ENCODE assay signal across 28 cellular contexts in the genomic region with DNA sequence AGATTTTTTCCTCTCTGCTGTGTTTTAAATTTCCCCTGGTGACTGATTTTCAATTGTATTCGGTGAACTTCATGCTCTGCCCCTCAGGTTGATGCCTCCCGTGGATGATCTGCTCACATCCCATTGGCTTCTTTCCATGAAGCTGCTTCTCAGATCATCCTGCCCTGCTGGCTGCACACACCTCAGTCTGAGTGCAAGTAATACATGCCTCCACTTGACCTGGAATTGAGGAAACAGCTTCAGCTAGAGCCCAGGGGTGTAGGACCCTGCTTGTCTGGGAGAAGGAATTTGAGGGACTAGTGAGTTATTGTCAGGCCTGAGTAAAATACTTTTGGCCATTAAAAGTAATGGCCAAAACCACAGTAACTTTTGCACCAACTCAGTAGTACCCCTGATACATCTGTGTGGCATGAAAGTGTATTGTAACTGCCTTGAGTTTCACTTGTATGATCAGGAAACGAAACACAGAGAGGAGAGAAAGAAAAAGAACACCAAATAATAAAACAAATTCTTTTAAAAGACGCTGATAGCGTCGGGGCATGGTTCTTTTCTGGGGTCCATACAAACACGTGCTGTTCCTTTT. TPM values are rescaled to one million over a fixed set of nuclear protein-coding genes. Genes with fewer than 3 reads are reported as not detected.
DNase-seq lines count a peak whose midpoint lies in the region; ATAC-seq and TF ChIP-seq lines count a peak whose summit lies in the region.
"Had no signal": no experiment of that assay in that cellular context is flagged by ENCODE, and none has a peak within 500 bp of the region (broad histone marks: within the 10 kb centered on the region; RNA-seq: fewer than 3 reads in every experiment).

No MANE protein-coding gene starts in this region.

- WGBS in aorta, 2 donors: 57 to 66% methylated on average over 7 of the region's 7 CpGs
- WGBS in adrenal gland, 4 donors: 65 to 68% (median 67%) methylated on average over 7 of the region's 7 CpGs

- peak overlapping the region; percentile 90 for H2AFZ ChIP-seq in GM23338
- H2AFZ ChIP-seq in MM.1S (ENCODE audit: low read length): peak overlapping the region; percentile 43
- no peak overlapping the region for H2AFZ ChIP-seq in neural cell (ENCODE audit: low read depth, low read length)

- no peaks in the 10 kb centered on the region for H3F3A ChIP-seq in GM23338 (replicated peaks; ENCODE audit: low read depth)
- peaks cover 55% of the 10 kb centered on the region for H3F3A ChIP-seq in MM.1S (ENCODE audit: insufficient read depth, low read length)
- H3F3A ChIP-seq in neural cell (ENCODE audit: insufficient read depth, low read length, poor library complexity, severe bottlenecking): no peaks in the 10 kb centered on the region

- no peaks in the 10 kb centered on the region for H3K27me3 ChIP-seq in GM23338 (ENCODE audit: insufficient read depth)
- H3K27me3 ChIP-seq in MM.1S (replicated peaks; ENCODE audit: insufficient read depth, low read length): no peaks in the 10 kb centered on the region
- no peaks in the 10 kb centered on the region for H3K27me3 ChIP-seq in neural cell (ENCODE audit: insufficient read depth, low read depth, low read length)
- peaks cover 0 to 1% of the 10 kb centered on the region in 2 donors for H3K27me3 ChIP-seq in aorta (ENCODE audit: control insufficient read depth in 1 of 2, insufficient read depth in 2 of 2, low read length in 1 of 2)
- H3K27me3 ChIP-seq in adrenal gland: no peaks in the 10 kb centered on the region
- H3K27me3 ChIP-seq: MG63, pancreas had no signal

- DNase-seq in GM23338 (ENCODE audit: low spot score) (no peak), MM.1S (peak; percentile 92), aorta (no peak), adrenal gland (no peak)
- DNase-seq in activated T-helper 2 cell treated with anti-CD3 and anti-CD28 coated beads, Interferon-gamma antibody, Interleukin-2, Interleukin-4, amounts not matched to agents 10 μg/mL and 5 μg/mL and 100 μg/mL, durations not matched to agents 14 hours and 24 hours and 36 hours (ENCODE audit: low spot score): no peak
- DNase-seq: activated CD8-positive, alpha-beta memory T cell treated with anti-CD3 and anti-CD28 coated beads, Interleukin-2, amount 50 U/mL, for 48 hours; activated CD8-positive, alpha-beta T cell treated with anti-CD3 and anti-CD28 coated beads for 36 hours; activated naive CD4-positive, alpha-beta T cell treated with anti-CD3 and anti-CD28 coated beads, Interleukin-2, amount 10 ng/mL, durations not matched to agents 7 days and 5 days; amniotic stem cell; immature natural killer cell; KBM-7; left colon; MG63; NCI-H1930; NCI-H526 treated with DMSO at 0.1 percent for 48 hours; nephron progenitor cell; pancreas; SHP77; substantia nigra; T-helper 2 cell had no signal

- no peak for TF ChIP-seq EP300 in neural cell (conservative IDR thresholded peaks at IDR 0.05; ENCODE audit: poor library complexity, severe bottlenecking)

- H3K4me1 ChIP-seq in GM23338 (ENCODE audit: insufficient read depth): no peaks in the 10 kb centered on the region
- H3K4me1 ChIP-seq in MM.1S (ENCODE audit: low read length): peaks cover 60% of the 10 kb centered on the region
- no peaks in the 10 kb centered on the region for H3K4me1 ChIP-seq in aorta (ENCODE audit: control insufficient read depth in 1 of 2, insufficient read depth in 2 of 2, low read length in 2 of 2)
- H3K4me1 ChIP-seq in adrenal gland (replicated peaks in 1 of 2): no peaks in the 10 kb centered on the region
- H3K4me1 ChIP-seq: pancreas had no signal

- no peaks in the 10 kb centered on the region for H3K27me3 Mint-ChIP-seq in GM23338 (ENCODE audit: insufficient read depth, low read depth, poor library complexity)
- no peaks in the 10 kb centered on the region for H3K27me3 Mint-ChIP-seq in activated T-helper 2 cell treated with anti-CD3 and anti-CD28 coated beads, Interferon-gamma antibody, Interleukin-2, Interleukin-4, amounts not matched to agents 10 μg/mL and 5 μg/mL and 100 μg/mL, durations not matched to agents 14 hours and 24 hours and 36 hours (ENCODE audit: low read depth)
- H3K27me3 Mint-ChIP-seq: activated CD8-positive, alpha-beta T cell treated with anti-CD3 and anti-CD28 coated beads for 36 hours; activated naive CD4-positive, alpha-beta T cell treated with anti-CD3 and anti-CD28 coated beads, Interleukin-2, amount 10 ng/mL, durations not matched to agents 7 days and 5 days; stimulated activated memory B cell treated with anti-CD40 and anti-IgM and Interleukin-4, amounts not matched to agents 10 μg/mL and 1 μg/mL and 100 μg/mL, for 72 hours; type B pancreatic cell had no signal

- H3K4me3 ChIP-seq in GM23338 (no peak overlapping the region), MM.1S (ENCODE audit: low read length) (peak overlapping the region; percentile 55), neural cell (ENCODE audit: low read length) (peak overlapping the region; percentile 11), aorta (ENCODE audit: low read length in 2 of 2) (no peak overlapping the region), adrenal gland (no peak overlapping the region)
- H3K4me3 ChIP-seq: MG63, pancreas had no signal

- TF ChIP-seq RAD21 in neural cell (conservative IDR thresholded peaks at IDR 0.05): no peak

- H4K20me1 ChIP-seq in GM23338 (replicated peaks; ENCODE audit: insufficient read depth) (no peaks in the 10 kb centered on the region), MM.1S (ENCODE audit: insufficient read depth, low read length) (no peaks in the 10 kb centered on the region), neural cell (ENCODE audit: insufficient read depth) (no peaks in the 10 kb centered on the region)

- H3K9me2 ChIP-seq in GM23338 (ENCODE audit: insufficient read depth) (peaks cover 16% of the 10 kb centered on the region), MM.1S (replicated peaks; ENCODE audit: insufficient read depth, low read length) (no peaks in the 10 kb centered on the region), neural cell (ENCODE audit: insufficient read depth, low read length) (no peaks in the 10 kb centered on the region)

- no peak overlapping the region for H3K4me3 Mint-ChIP-seq in GM23338
- no peak overlapping the region for H3K4me3 Mint-ChIP-seq in activated T-helper 2 cell treated with anti-CD3 and anti-CD28 coated beads, Interferon-gamma antibody, Interleukin-2, Interleukin-4, amounts not matched to agents 10 μg/mL and 5 μg/mL and 100 μg/mL, durations not matched to agents 14 hours and 24 hours and 36 hours (ENCODE audit: low read depth)
- H3K4me3 Mint-ChIP-seq: activated CD8-positive, alpha-beta T cell treated with anti-CD3 and anti-CD28 coated beads for 36 hours; activated naive CD4-positive, alpha-beta T cell treated with anti-CD3 and anti-CD28 coated beads, Interleukin-2, amount 10 ng/mL, durations not matched to agents 7 days and 5 days; immature natural killer cell; nephron progenitor cell; stimulated activated memory B cell treated with anti-CD40 and anti-IgM and Interleukin-4, amounts not matched to agents 10 μg/mL and 1 μg/mL and 100 μg/mL, for 72 hours; type B pancreatic cell had no signal

- peak overlapping the region; percentile 37; the same call in 1 of the 2 replicates for H3K27ac Mint-ChIP-seq in GM23338
- H3K27ac Mint-ChIP-seq in activated T-helper 2 cell treated with anti-CD3 and anti-CD28 coated beads, Interferon-gamma antibody, Interleukin-2, Interleukin-4, amounts not matched to agents 10 μg/mL and 5 μg/mL and 100 μg/mL, durations not matched to agents 14 hours and 24 hours and 36 hours: no peak overlapping the region
- H3K27ac Mint-ChIP-seq: activated CD8-positive, alpha-beta T cell treated with anti-CD3 and anti-CD28 coated beads for 36 hours; activated naive CD4-positive, alpha-beta T cell treated with anti-CD3 and anti-CD28 coated beads, Interleukin-2, amount 10 ng/mL, durations not matched to agents 7 days and 5 days; immature natural killer cell; nephron progenitor cell; stimulated activated memory B cell treated with anti-CD40 and anti-IgM and Interleukin-4, amounts not matched to agents 10 μg/mL and 1 μg/mL and 100 μg/mL, for 72 hours; type B pancreatic cell had no signal

- H3K27ac ChIP-seq in GM23338 (ENCODE audit: low read depth) (no peak overlapping the region), MM.1S (ENCODE audit: low read length) (peak overlapping the region; percentile 90), neural cell (ENCODE audit: low read length) (no peak overlapping the region), aorta (ENCODE audit: low read depth in 1 of 2, low read length in 2 of 2) (no peak overlapping the region), adrenal gland (no peak overlapping the region)
- H3K27ac ChIP-seq: pancreas had no signal

- ATAC-seq in GM18867 (IDR thresholded peaks at IDR 0.05; ENCODE audit: unreplicated experiment) (peak; percentile 76), GM23338 (no peak), aorta (ENCODE audit: low FRiP score) (no peak)
- ATAC-seq: activated CD8-positive, alpha-beta T cell treated with anti-CD3 and anti-CD28 coated beads for 36 hours; left colon; pancreas; stimulated activated memory B cell treated with anti-CD40 and anti-IgM and Interleukin-4, amounts not matched to agents 10 μg/mL and 1 μg/mL and 100 μg/mL, for 72 hours had no signal

- H3K4me1 Mint-ChIP-seq in GM23338: peaks cover 11% of the 10 kb centered on the region
- H3K4me1 Mint-ChIP-seq in activated T-helper 2 cell treated with anti-CD3 and anti-CD28 coated beads, Interferon-gamma antibody, Interleukin-2, Interleukin-4, amounts not matched to agents 10 μg/mL and 5 μg/mL and 100 μg/mL, durations not matched to agents 14 hours and 24 hours and 36 hours (ENCODE audit: low read depth): no peaks in the 10 kb centered on the region
- H3K4me1 Mint-ChIP-seq: activated naive CD4-positive, alpha-beta T cell treated with anti-CD3 and anti-CD28 coated beads, Interleukin-2, amount 10 ng/mL, durations not matched to agents 7 days and 5 days; immature natural killer cell; nephron progenitor cell; stimulated activated memory B cell treated with anti-CD40 and anti-IgM and Interleukin-4, amounts not matched to agents 10 μg/mL and 1 μg/mL and 100 μg/mL, for 72 hours had no signal

- TF ChIP-seq POLR2A in adrenal gland (IDR thresholded peaks at IDR 0.05): no peak

- no peaks in the 10 kb centered on the region for H3K36me3 Mint-ChIP-seq in GM23338 (ENCODE audit: low read depth)
- H3K36me3 Mint-ChIP-seq in activated T-helper 2 cell treated with anti-CD3 and anti-CD28 coated beads, Interferon-gamma antibody, Interleukin-2, Interleukin-4, amounts not matched to agents 10 μg/mL and 5 μg/mL and 100 μg/mL, durations not matched to agents 14 hours and 24 hours and 36 hours (ENCODE audit: low read depth): no peaks in the 10 kb centered on the region
- H3K36me3 Mint-ChIP-seq: activated naive CD4-positive, alpha-beta T cell treated with anti-CD3 and anti-CD28 coated beads, Interleukin-2, amount 10 ng/mL, durations not matched to agents 7 days and 5 days; immature natural killer cell; stimulated activated memory B cell treated with anti-CD40 and anti-IgM and Interleukin-4, amounts not matched to agents 10 μg/mL and 1 μg/mL and 100 μg/mL, for 72 hours; type B pancreatic cell had no signal

- no peaks in the 10 kb centered on the region for H3K9me3 ChIP-seq in MM.1S (replicated peaks; ENCODE audit: insufficient read depth, low read length)
- no peaks in the 10 kb centered on the region for H3K9me3 ChIP-seq in neural cell (ENCODE audit: low read length)
- H3K9me3 ChIP-seq in aorta (ENCODE audit: control insufficient read depth, low read length): no peaks in the 10 kb centered on the region
- H3K9me3 ChIP-seq in adrenal gland (replicated peaks in 1 of 3): no peaks in the 10 kb centered on the region
- H3K9me3 ChIP-seq: MG63, pancreas had no signal

- peak overlapping the region; percentile 45 for H3K9ac ChIP-seq in MM.1S (ENCODE audit: low read length)
- H3K9ac ChIP-seq in neural cell (ENCODE audit: low read length): no peak overlapping the region

- TF ChIP-seq CTCF in GM23338 (conservative IDR thresholded peaks at IDR 0.05; ENCODE audit: low read depth in 2 of 2): no peak
- no peak for TF ChIP-seq CTCF in MM.1S (IDR thresholded peaks at IDR 0.05; ENCODE audit: low read length)
- no peak for TF ChIP-seq CTCF in neural cell (IDR thresholded peaks at IDR 0.05; ENCODE audit: poor library complexity, severe bottlenecking)
- TF ChIP-seq CTCF in adrenal gland (IDR thresholded peaks at IDR 0.05): no peak

- intact Hi-C loops in aorta (cut with DNase I) (no loop called here), adrenal gland (cut with DNase I) (no loop called here)
- intact Hi-C loops in activated T-helper 2 cell treated with anti-CD3 and anti-CD28 coated beads, Interferon-gamma antibody, Interleukin-2, Interleukin-4, amounts not matched to agents 10 μg/mL and 5 μg/mL and 100 μg/mL, durations not matched to agents 14 hours and 24 hours and 36 hours (cut with micrococcal nuclease): no loop called here

- H3K79me2 ChIP-seq in GM23338 (replicated peaks; ENCODE audit: insufficient read depth): no peaks in the 10 kb centered on the region
- no peaks in the 10 kb centered on the region for H3K79me2 ChIP-seq in MM.1S (ENCODE audit: low read length)
- no peaks in the 10 kb centered on the region for H3K79me2 ChIP-seq in neural cell (replicated peaks; ENCODE audit: insufficient read depth, low read length)

- no peaks in the 10 kb centered on the region for H3K36me3 ChIP-seq in GM23338 (ENCODE audit: insufficient read depth)
- H3K36me3 ChIP-seq in MM.1S (replicated peaks; ENCODE audit: insufficient read depth, low read length): no peaks in the 10 kb centered on the region
- no peaks in the 10 kb centered on the region for H3K36me3 ChIP-seq in neural cell (ENCODE audit: insufficient read depth, low read length)
- no peaks in the 10 kb centered on the region for H3K36me3 ChIP-seq in aorta (ENCODE audit: control insufficient read depth in 1 of 2, insufficient read depth in 2 of 2, low read length in 1 of 2)
- no peaks in the 10 kb centered on the region for H3K36me3 ChIP-seq in adrenal gland (replicated peaks in 1 of 2)
- H3K36me3 ChIP-seq: MG63, pancreas had no signal

- no peaks in the 10 kb centered on the region for H3K9me3 Mint-ChIP-seq in GM23338
- no peaks in the 10 kb centered on the region for H3K9me3 Mint-ChIP-seq in activated T-helper 2 cell treated with anti-CD3 and anti-CD28 coated beads, Interferon-gamma antibody, Interleukin-2, Interleukin-4, amounts not matched to agents 10 μg/mL and 5 μg/mL and 100 μg/mL, durations not matched to agents 14 hours and 24 hours and 36 hours
- H3K9me3 Mint-ChIP-seq: activated CD8-positive, alpha-beta T cell treated with anti-CD3 and anti-CD28 coated beads for 36 hours; activated naive CD4-positive, alpha-beta T cell treated with anti-CD3 and anti-CD28 coated beads, Interleukin-2, amount 10 ng/mL, durations not matched to agents 7 days and 5 days; nephron progenitor cell; stimulated activated memory B cell treated with anti-CD40 and anti-IgM and Interleukin-4, amounts not matched to agents 10 μg/mL and 1 μg/mL and 100 μg/mL, for 72 hours; type B pancreatic cell had no signal

- H3K4me2 ChIP-seq in GM23338 (no peak overlapping the region), MM.1S (ENCODE audit: low read depth, low read length) (peak overlapping the region; percentile 86), neural cell (ENCODE audit: low read length) (no peak overlapping the region)

RNA-seq across cellular contexts. Expression of a gene that starts 49.4 kb away (rescaled TPM):
- not detected in 2 replicates for total RNA-seq in GM23338 (2014; rRNA removed; shearing (Covaris generic))
- polyA plus RNA-seq in GM23338 (2016; fragmentation: Nextera tagmentation; extraction: Ambion mirVana) (not detected in 2 replicates), neural cell (not detected in 2 replicates), aorta (not detected), adrenal gland (not detected)
- not detected in 2 replicates for polyA minus RNA-seq in neural cell
- total RNA-seq in aorta (not detected), adrenal gland (not detected)
- not detected in 2 replicates for total RNA-seq in activated T-helper 2 cell treated with anti-CD3 and anti-CD28 coated beads, Interferon-gamma antibody, Interleukin-2, Interleukin-4, amounts not matched to agents 10 μg/mL and 5 μg/mL and 100 μg/mL, durations not matched to agents 14 hours and 24 hours and 36 hours
- total RNA-seq: activated CD8-positive, alpha-beta T cell treated with anti-CD3 and anti-CD28 coated beads for 36 hours; epithelial cell of proximal tubule; left colon; pancreas; renal cortical epithelial cell had no signal
- polyA plus RNA-seq: AG04450, BJ, immature natural killer cell had no signal

RNA-seq across cellular contexts. Expression of a gene that starts 58.5 kb away (rescaled TPM):
- 0.16 and 0.80 TPM in 2 replicates for total RNA-seq in GM23338 (2014; rRNA removed; shearing (Covaris generic))
- polyA plus RNA-seq in GM23338 (2016; fragmentation: Nextera tagmentation; extraction: Ambion mirVana) (0.63 and 0.94 TPM in 2 replicates), neural cell (0.31 and 0.94 TPM in 2 replicates), aorta (under 1 TPM in 1 of 2 donors, not detected in 1; 0.63 TPM), adrenal gland (1 to 10 TPM in 2 of 3 donors, under 1 TPM in 1; 0.34 to 2.4 (median 1.4) TPM)
- polyA minus RNA-seq in neural cell: 0.97 and 1.3 TPM in 2 replicates
- total RNA-seq in aorta (not detected), adrenal gland (1 to 10 TPM in 6 of 8 donors, under 1 TPM in 2; 0.32 to 7.2 (median 1.7) TPM)
- total RNA-seq in activated T-helper 2 cell treated with anti-CD3 and anti-CD28 coated beads, Interferon-gamma antibody, Interleukin-2, Interleukin-4, amounts not matched to agents 10 μg/mL and 5 μg/mL and 100 μg/mL, durations not matched to agents 14 hours and 24 hours and 36 hours: not detected in 2 replicates
- total RNA-seq: activated CD8-positive, alpha-beta T cell treated with anti-CD3 and anti-CD28 coated beads for 36 hours; epithelial cell of proximal tubule; renal cortical epithelial cell had no signal
- polyA plus RNA-seq: AG04450, BJ, immature natural killer cell had no signal

Comparison
In these comparisons a context has a peak if more than half of its experiments do, and no peak if none do; other contexts are left out.
1. H3K4me3 ChIP-seq: peak in MM.1S (single experiment) and neural cell (single experiment); none in GM23338 (single experiment), aorta (0 of 2) and adrenal gland (0 of 4).